16 cellular contexts compared by ENCODE assay signal in the genomic region with DNA sequence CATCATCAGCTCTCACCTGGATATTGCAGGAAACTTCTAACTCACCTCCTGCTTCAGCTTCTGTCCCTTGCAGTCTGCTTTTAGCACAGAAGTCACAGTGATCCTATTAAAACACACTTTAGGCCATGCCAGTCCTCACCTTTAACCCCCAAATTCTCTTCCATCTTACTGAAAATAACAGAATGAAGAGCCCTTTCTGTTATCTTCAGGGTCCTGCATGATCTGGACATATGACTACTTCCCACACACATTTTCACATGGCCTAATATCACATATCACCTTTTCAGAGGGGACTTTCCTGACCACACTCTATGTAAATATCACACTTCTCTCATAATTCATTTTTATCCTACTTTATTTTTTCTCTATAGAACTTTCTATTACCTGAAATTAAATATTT.
DNase-seq lines count a peak whose midpoint lies in the region; ATAC-seq and TF ChIP-seq lines count a peak whose summit lies in the region.
"Had no signal": no experiment of that assay in that cellular context is flagged by ENCODE, and none has a peak within 500 bp of the region (broad histone marks: within the 10 kb centered on the region; RNA-seq: fewer than 3 reads in every experiment).

No MANE protein-coding gene starts in this region.

- no peak overlapping the region for H2BK12ac ChIP-seq in neuronal stem cell (ENCODE audit: low read length)

- H3K23ac ChIP-seq in neuronal stem cell (ENCODE audit: low read depth, low read length, poor library complexity) = no peak overlapping the region

- no peaks in the 10 kb centered on the region for H3K9me3 ChIP-seq in neuronal stem cell (replicated peaks in 1 of 2; ENCODE audit: control insufficient read depth in 2 of 2, insufficient read depth in 1 of 2, low read depth in 1 of 2, low read length in 2 of 2)
- H3K9me3 ChIP-seq: ovary, thoracic aorta had no signal

- TF ChIP-seq CTCF in omental fat pad (IDR thresholded peaks at IDR 0.05) = no peak

- H3K36me3 ChIP-seq in neuronal stem cell (replicated peaks in 1 of 2; ENCODE audit: control insufficient read depth in 2 of 2, insufficient read depth in 2 of 2, low read length in 2 of 2) = no peaks in the 10 kb centered on the region
- H3K36me3 ChIP-seq: ovary, thoracic aorta had no signal

- H2AFZ ChIP-seq in neuronal stem cell (ENCODE audit: low read length) = no peak overlapping the region

- H2BK15ac ChIP-seq in neuronal stem cell (ENCODE audit: low read length) = no peak overlapping the region

- H3K4me2 ChIP-seq in neuronal stem cell (ENCODE audit: insufficient read depth, low read length, poor library complexity, severe bottlenecking) = no peak overlapping the region

- no peak overlapping the region for H4K91ac ChIP-seq in neuronal stem cell (ENCODE audit: low read depth, low read length, poor library complexity)

- DNase-seq in omental fat pad (ENCODE audit: low spot score) (no peak), SHP77 treated with DMSO at 0.1 percent for 48 hours (lab: John Stamatoyannopoulos, UW) (no peak), H4 (ENCODE audit: low spot score) (no peak), neuronal stem cell (ENCODE audit: low spot score) (no peak)
- DNase-seq: activated T-cell treated with anti-CD3 and anti-CD28 coated beads, Interleukin-2, amount 50 U/mL, for 4 hours; amygdala; CD8-positive, alpha-beta memory T cell; NCI-H345; ovary; PC-3; SW 1271 had no signal

- no peaks in the 10 kb centered on the region for H3K79me1 ChIP-seq in neuronal stem cell (ENCODE audit: low read depth, low read length)

- no peaks in the 10 kb centered on the region for H3K27me3 ChIP-seq in neuronal stem cell (ENCODE audit: control insufficient read depth in 3 of 3, insufficient read depth in 3 of 3, low read depth in 1 of 3, low read length in 3 of 3)
- H3K27me3 ChIP-seq: ovary had no signal

- H2BK5ac ChIP-seq in neuronal stem cell (ENCODE audit: low read length) = no peak overlapping the region

- no peak overlapping the region for H3K4me3 ChIP-seq in neuronal stem cell (ENCODE audit: low read length in 2 of 2)
- H3K4me3 ChIP-seq: lung, ovary, thoracic aorta had no signal

- H3K14ac ChIP-seq in neuronal stem cell (ENCODE audit: low read length) = no peak overlapping the region

- no peak overlapping the region for H3K9ac ChIP-seq in neuronal stem cell (ENCODE audit: low read depth, low read length, poor library complexity)

- no peak overlapping the region for H2AK5ac ChIP-seq in neuronal stem cell (ENCODE audit: low read depth, low read length)

- no peak overlapping the region for H3K27ac ChIP-seq in neuronal stem cell (replicated peaks; ENCODE audit: low read length)
- H3K27ac ChIP-seq: ovary, thoracic aorta had no signal

- no peak overlapping the region for H3K18ac ChIP-seq in neuronal stem cell (ENCODE audit: low read length)

- ATAC-seq in GM18870 (IDR thresholded peaks at IDR 0.05; ENCODE audit: unreplicated experiment) (peak; percentile 52), GM21723 (IDR thresholded peaks at IDR 0.05; ENCODE audit: unreplicated experiment) (peak; percentile 61), HG03175 (IDR thresholded peaks at IDR 0.05; ENCODE audit: unreplicated experiment) (peak; percentile 81), omental fat pad (ENCODE audit: low FRiP score) (no peak)
- ATAC-seq: activated T-cell treated with anti-CD3 and anti-CD28 coated beads, Interleukin-2, amount 50 U/mL, for 4 hours; PC-3 had no signal

- no peak overlapping the region for H3K4ac ChIP-seq in neuronal stem cell (ENCODE audit: low read length)

- no peak overlapping the region for H4K8ac ChIP-seq in neuronal stem cell (ENCODE audit: low read depth, low read length)

- H2BK120ac ChIP-seq in neuronal stem cell (ENCODE audit: low read depth, low read length) = no peak overlapping the region

- no peaks in the 10 kb centered on the region for H3K4me1 ChIP-seq in neuronal stem cell (ENCODE audit: control insufficient read depth in 2 of 2, insufficient read depth in 1 of 2, low read depth in 1 of 2, low read length in 2 of 2)
